ENCODE assay signal across 12 cellular contexts in the genomic region with DNA sequence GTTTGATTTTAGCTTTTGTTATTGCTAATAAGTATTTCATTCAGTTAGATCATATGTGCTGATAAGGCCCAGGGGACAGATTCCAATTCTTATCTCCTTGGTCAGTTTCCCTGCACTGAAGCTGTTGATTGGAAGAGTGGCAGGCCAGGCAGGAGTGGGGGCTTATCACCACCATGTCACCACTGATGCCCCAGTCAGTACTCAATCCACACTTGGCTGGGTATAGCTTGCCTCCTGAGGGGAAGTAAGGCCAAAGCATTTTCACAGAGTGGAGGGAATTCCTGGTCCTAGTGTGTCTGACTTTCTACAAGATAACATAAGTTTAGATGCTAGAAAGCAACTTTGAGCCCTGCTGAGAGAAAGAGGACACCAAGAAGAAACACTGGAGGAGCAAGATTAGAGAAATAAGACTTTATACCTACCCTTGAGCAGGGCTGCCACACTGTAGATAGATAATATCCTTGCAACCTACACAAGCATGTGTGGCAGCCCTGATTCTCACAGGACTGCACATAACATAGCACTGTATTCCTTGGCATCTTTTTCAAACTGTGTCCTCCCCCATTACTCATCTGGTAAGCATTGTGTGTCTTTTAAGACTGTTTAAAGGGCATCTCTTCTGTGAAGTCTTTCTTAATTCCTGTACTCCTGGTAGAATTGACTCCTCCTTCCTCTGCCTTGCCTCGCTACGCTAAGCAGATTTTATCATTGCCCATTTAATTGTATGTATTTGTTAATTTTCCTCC. TPM values are rescaled to one million over a fixed set of nuclear protein-coding genes. Genes with fewer than 3 reads are reported as not detected.
DNase-seq lines count a peak whose midpoint lies in the region; ATAC-seq and TF ChIP-seq lines count a peak whose summit lies in the region.
"Had no signal": no experiment of that assay in that cellular context is flagged by ENCODE, and none has a peak within 500 bp of the region (broad histone marks: within the 10 kb centered on the region; RNA-seq: fewer than 3 reads in every experiment).

No MANE protein-coding gene starts in this region.

- peaks cover 4% of the 10 kb centered on the region for H3K9me3 Mint-ChIP-seq in activated naive CD4-positive, alpha-beta T cell treated with anti-CD3 and anti-CD28 coated beads for 36 hours
- peaks cover 4 to 5% of the 10 kb centered on the region in 2 donors for H3K9me3 Mint-ChIP-seq in activated naive CD4-positive, alpha-beta T cell treated with anti-CD3 and anti-CD28 coated beads, Interleukin-2, amount 50 U/mL, for 72 hours
- peaks cover 6 to 14% of the 10 kb centered on the region in 2 donors for H3K9me3 Mint-ChIP-seq in stimulated activated naive CD8-positive, alpha-beta T cell treated with anti-CD3 and anti-CD28 coated beads, Interleukin-15, amount 100 ng/mL, for 72 hours

- H3K4me3 ChIP-seq in heart right ventricle (peak overlapping the region in 1 of 10 donors; percentile 39), breast epithelium (no peak overlapping the region)
- H3K4me3 ChIP-seq: ascending aorta had no signal

- intact Hi-C loops in activated naive CD4-positive, alpha-beta T cell treated with anti-CD3 and anti-CD28 coated beads for 36 hours (cut with micrococcal nuclease), result loop anchor here (2.0 to 5.0 kb wide), 2 partner anchors 597 to 733 kb away; no protein-coding TSS in a partner anchor
- intact Hi-C loops in heart right ventricle (cut with DNase I), result loop anchor here in 7 of 10 donors (2.0 to 5.0 kb wide), 5 partner anchors 227 to 263 kb away; no protein-coding TSS in a partner anchor
- intact Hi-C loops in breast epithelium (cut with DNase I; ENCODE audit: low total_unique reads), result no loop called here

- no peak for TF ChIP-seq CTCF in heart right ventricle (IDR thresholded peaks at IDR 0.05)
- no peak for TF ChIP-seq CTCF in breast epithelium (IDR thresholded peaks at IDR 0.05)

- H3K36me3 ChIP-seq in heart right ventricle (peaks cover 0 to 11% (median 0%) of the 10 kb centered on the region in 9 donors), breast epithelium (no peaks in the 10 kb centered on the region)
- H3K36me3 ChIP-seq: ascending aorta had no signal

- H3K4me1 ChIP-seq in heart right ventricle (peaks cover 26 to 73% (median 64%) of the 10 kb centered on the region in 9 donors), breast epithelium (no peaks in the 10 kb centered on the region)

- peak overlapping the region in 9 of 10 donors; percentile 1 to 88 (median 73) for H3K27ac ChIP-seq in heart right ventricle
- no peak overlapping the region for H3K27ac ChIP-seq in breast epithelium
- H3K27ac ChIP-seq: lower lobe of right lung had no signal

- H3K9me3 ChIP-seq in heart right ventricle, result peaks cover 0 to 14% (median 0%) of the 10 kb centered on the region in 11 donors
- H3K9me3 ChIP-seq in breast epithelium, result no peaks in the 10 kb centered on the region
- H3K9me3 ChIP-seq: lower lobe of right lung had no signal

- no peaks in the 10 kb centered on the region for H3K27me3 Mint-ChIP-seq in activated naive CD4-positive, alpha-beta T cell treated with anti-CD3 and anti-CD28 coated beads for 36 hours (ENCODE audit: low read depth)
- no peaks in the 10 kb centered on the region for H3K27me3 Mint-ChIP-seq in stimulated activated naive CD8-positive, alpha-beta T cell treated with anti-CD3 and anti-CD28 coated beads, Interleukin-15, amount 100 ng/mL, for 72 hours

- CTCF ChIA-PET in activated naive CD4-positive, alpha-beta T cell treated with anti-CD3 and anti-CD28 coated beads for 36 hours (lab: Charles Lee), result interaction anchor here (0.6 to 9.8 kb wide), 17 partner anchors 9 to 263 kb away, joined by 3 to 222 read pairs (median 5); a partner anchor contains a TSS

- WGBS in heart right ventricle, 2 donors, result 70 to 74% methylated on average over 2 of the region's 2 CpGs

- H3K4me1 Mint-ChIP-seq in activated naive CD4-positive, alpha-beta T cell treated with anti-CD3 and anti-CD28 coated beads for 36 hours (ENCODE audit: low read depth), result peaks cover 86% of the 10 kb centered on the region
- peaks cover 72% of the 10 kb centered on the region for H3K4me1 Mint-ChIP-seq in stimulated activated naive CD8-positive, alpha-beta T cell treated with anti-CD3 and anti-CD28 coated beads, Interleukin-15, amount 100 ng/mL, for 72 hours

- H3K27me3 ChIP-seq in heart right ventricle, result no peaks in the 10 kb centered on the region
- no peaks in the 10 kb centered on the region for H3K27me3 ChIP-seq in breast epithelium
- H3K27me3 ChIP-seq: ascending aorta had no signal

- DNase-seq in activated naive CD4-positive, alpha-beta T cell treated with anti-CD3 and anti-CD28 coated beads for 36 hours, result peak; percentile 18
- no peak for DNase-seq in activated naive CD4-positive, alpha-beta T cell treated with Interleukin-2 at 50 U/mL for 16 hours
- no peak for DNase-seq in activated naive CD4-positive, alpha-beta T cell treated with anti-CD3 and anti-CD28 coated beads, Interleukin-2, amount 50 U/mL, for 72 hours (ENCODE audit: low spot score in 2 of 2)
- DNase-seq in heart right ventricle, result no peak
- DNase-seq in stimulated activated naive CD8-positive, alpha-beta T cell treated with anti-CD3 and anti-CD28 coated beads, Interleukin-15, amount 100 ng/mL, for 72 hours, result no peak
- no peak for DNase-seq in breast epithelium (ENCODE audit: low spot score in 2 of 2)
- DNase-seq: AML-193, lower lobe of right lung, NCI-H226 had no signal

- no peak for TF ChIP-seq POLR2A in breast epithelium (IDR thresholded peaks at IDR 0.05)

- peak in 1 of 2 donors; percentile 32 for ATAC-seq in activated naive CD4-positive, alpha-beta T cell treated with anti-CD3 and anti-CD28 coated beads, Interleukin-2, amount 50 U/mL, for 72 hours
- peak in 7 of 8 donors; percentile 34 to 66 (median 58) for ATAC-seq in heart right ventricle
- no peak for ATAC-seq in stimulated activated naive CD8-positive, alpha-beta T cell treated with anti-CD3 and anti-CD28 coated beads, Interleukin-15, amount 100 ng/mL, for 72 hours
- no peak for ATAC-seq in HG02884 (IDR thresholded peaks at IDR 0.05; ENCODE audit: unreplicated experiment)
- ATAC-seq in HG02840 (IDR thresholded peaks at IDR 0.05; ENCODE audit: low FRiP score, unreplicated experiment), result no peak

- H3K4me3 Mint-ChIP-seq in activated naive CD4-positive, alpha-beta T cell treated with anti-CD3 and anti-CD28 coated beads for 36 hours, result peak overlapping the region; percentile 84
- peak overlapping the region; percentile 89 to 95 for H3K4me3 Mint-ChIP-seq in stimulated activated naive CD8-positive, alpha-beta T cell treated with anti-CD3 and anti-CD28 coated beads, Interleukin-15, amount 100 ng/mL, for 72 hours

- peaks cover 50% of the 10 kb centered on the region for H3K36me3 Mint-ChIP-seq in activated naive CD4-positive, alpha-beta T cell treated with anti-CD3 and anti-CD28 coated beads for 36 hours (ENCODE audit: low read depth)
- H3K36me3 Mint-ChIP-seq in activated naive CD4-positive, alpha-beta T cell treated with anti-CD3 and anti-CD28 coated beads, Interleukin-2, amount 50 U/mL, for 72 hours, result peaks cover 38 to 81% of the 10 kb centered on the region in 2 donors

- H3K27ac Mint-ChIP-seq in activated naive CD4-positive, alpha-beta T cell treated with anti-CD3 and anti-CD28 coated beads for 36 hours, result peak overlapping the region; percentile 97
- peak overlapping the region; percentile 38 to 91 for H3K27ac Mint-ChIP-seq in activated naive CD4-positive, alpha-beta T cell treated with anti-CD3 and anti-CD28 coated beads, Interleukin-2, amount 50 U/mL, for 72 hours
- H3K27ac Mint-ChIP-seq in stimulated activated naive CD8-positive, alpha-beta T cell treated with anti-CD3 and anti-CD28 coated beads, Interleukin-15, amount 100 ng/mL, for 72 hours, result peak overlapping the region; percentile 91 to 94

RNA-seq across cellular contexts. Expression of a gene that starts 24.3 kb away (rescaled TPM):
- total RNA-seq in activated naive CD4-positive, alpha-beta T cell treated with anti-CD3 and anti-CD28 coated beads for 36 hours, result 10 to 100 TPM; 32.4 to 34.2 TPM
- 10 to 100 TPM; 47.7 to 53.9 TPM for total RNA-seq in activated naive CD4-positive, alpha-beta T cell treated with anti-CD3 and anti-CD28 coated beads, Interleukin-2, amount 50 U/mL, for 72 hours
- total RNA-seq in heart right ventricle (10 to 100 TPM; 13.1 to 22.8 (median 18.1) TPM), breast epithelium (10 to 100 TPM; 13.1 to 22.8 (median 15.7) TPM)
- 10 to 100 TPM in 1 of 2 donors, 1 to 10 TPM in 1; 4.2 to 14.6 TPM for polyA plus RNA-seq in heart right ventricle

RNA-seq across cellular contexts. Expression of a gene that starts 24.6 kb away (rescaled TPM):
- total RNA-seq in activated naive CD4-positive, alpha-beta T cell treated with anti-CD3 and anti-CD28 coated beads for 36 hours, result 10 to 100 TPM; 16.1 to 17.0 TPM
- total RNA-seq in activated naive CD4-positive, alpha-beta T cell treated with anti-CD3 and anti-CD28 coated beads, Interleukin-2, amount 50 U/mL, for 72 hours, result 10 to 100 TPM; 15.2 to 23.9 TPM
- total RNA-seq in heart right ventricle (10 to 100 TPM; 15.5 to 24.5 (median 18.7) TPM), breast epithelium (10 to 100 TPM; 17.7 to 33.6 (median 21.0) TPM)
- 10 to 100 TPM in 1 of 2 donors, 1 to 10 TPM in 1; 5.5 to 22.1 TPM for polyA plus RNA-seq in heart right ventricle

Comparison
In these comparisons a context has a peak if more than half of its experiments do, and no peak if none do; other contexts are left out.
1. ATAC-seq: peak in heart right ventricle (7 of 8); none in stimulated activated naive CD8-positive, alpha-beta T cell treated with anti-CD3 and anti-CD28 coated beads, Interleukin-15, amount 100 ng/mL, for 72 hours (single experiment), HG02884 (single experiment) and HG02840 (single experiment).
2. H3K27ac ChIP-seq: peak in heart right ventricle (9 of 10); none in breast epithelium (0 of 2).
3. Peak in every context shown above with its lines, with median percentiles within 50 percentile points of each other: H3K27ac Mint-ChIP-seq.